Comparison of ENCODE assay signal across 8 cellular contexts in the genomic region with DNA sequence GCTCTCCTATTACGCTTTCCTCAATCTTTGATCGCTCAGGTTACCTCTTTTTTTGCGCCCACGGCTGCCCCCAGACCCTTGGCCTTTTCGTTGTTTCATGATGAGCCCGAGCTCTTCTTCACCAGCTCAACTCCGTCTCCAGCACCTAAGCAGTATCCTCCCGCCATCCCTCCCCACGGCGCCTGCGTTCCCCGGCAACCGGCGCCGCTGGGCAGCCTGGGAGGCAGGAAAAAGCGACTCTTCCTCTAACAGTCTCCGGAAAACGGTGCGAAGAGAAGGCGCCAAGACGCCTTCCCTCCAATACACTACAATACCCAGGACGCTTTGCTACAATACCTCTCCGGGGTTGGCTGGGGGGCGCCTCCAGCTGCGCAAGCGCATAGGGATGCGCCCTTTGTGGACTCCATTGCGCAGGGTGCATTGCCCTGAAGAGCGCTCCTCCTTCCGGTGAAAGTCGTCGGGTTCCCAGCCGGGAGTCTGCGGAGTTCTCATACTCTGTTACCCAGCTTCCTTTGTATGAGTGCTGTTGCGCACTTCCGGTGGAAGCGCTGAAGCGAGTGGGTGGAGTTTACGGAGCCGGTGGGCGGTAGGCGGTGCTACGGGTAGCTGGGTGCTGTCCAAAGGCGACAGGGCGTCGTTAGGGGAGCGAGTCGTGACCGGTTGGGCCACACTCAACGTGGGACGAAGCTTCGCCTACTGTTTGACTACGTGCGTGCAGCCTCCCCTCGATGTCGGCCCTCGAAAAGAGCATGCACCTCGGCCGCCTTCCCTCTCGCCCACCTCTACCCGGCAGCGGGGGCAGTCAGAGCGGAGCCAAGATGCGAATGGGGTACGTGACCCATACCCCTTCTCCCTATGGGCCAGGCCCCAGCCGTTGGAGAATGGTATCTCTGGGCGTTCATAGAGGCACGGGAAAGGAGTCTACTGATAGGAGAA. TPM values are rescaled to one million over a fixed set of nuclear protein-coding genes. Genes with fewer than 3 reads are reported as not detected.
A peak's percentile ranks its signal among the peaks of the same experiment; 100 is the strongest.
DNase-seq lines count a peak whose midpoint lies in the region; ATAC-seq and TF ChIP-seq lines count a peak whose summit lies in the region.

A gene with protein sequence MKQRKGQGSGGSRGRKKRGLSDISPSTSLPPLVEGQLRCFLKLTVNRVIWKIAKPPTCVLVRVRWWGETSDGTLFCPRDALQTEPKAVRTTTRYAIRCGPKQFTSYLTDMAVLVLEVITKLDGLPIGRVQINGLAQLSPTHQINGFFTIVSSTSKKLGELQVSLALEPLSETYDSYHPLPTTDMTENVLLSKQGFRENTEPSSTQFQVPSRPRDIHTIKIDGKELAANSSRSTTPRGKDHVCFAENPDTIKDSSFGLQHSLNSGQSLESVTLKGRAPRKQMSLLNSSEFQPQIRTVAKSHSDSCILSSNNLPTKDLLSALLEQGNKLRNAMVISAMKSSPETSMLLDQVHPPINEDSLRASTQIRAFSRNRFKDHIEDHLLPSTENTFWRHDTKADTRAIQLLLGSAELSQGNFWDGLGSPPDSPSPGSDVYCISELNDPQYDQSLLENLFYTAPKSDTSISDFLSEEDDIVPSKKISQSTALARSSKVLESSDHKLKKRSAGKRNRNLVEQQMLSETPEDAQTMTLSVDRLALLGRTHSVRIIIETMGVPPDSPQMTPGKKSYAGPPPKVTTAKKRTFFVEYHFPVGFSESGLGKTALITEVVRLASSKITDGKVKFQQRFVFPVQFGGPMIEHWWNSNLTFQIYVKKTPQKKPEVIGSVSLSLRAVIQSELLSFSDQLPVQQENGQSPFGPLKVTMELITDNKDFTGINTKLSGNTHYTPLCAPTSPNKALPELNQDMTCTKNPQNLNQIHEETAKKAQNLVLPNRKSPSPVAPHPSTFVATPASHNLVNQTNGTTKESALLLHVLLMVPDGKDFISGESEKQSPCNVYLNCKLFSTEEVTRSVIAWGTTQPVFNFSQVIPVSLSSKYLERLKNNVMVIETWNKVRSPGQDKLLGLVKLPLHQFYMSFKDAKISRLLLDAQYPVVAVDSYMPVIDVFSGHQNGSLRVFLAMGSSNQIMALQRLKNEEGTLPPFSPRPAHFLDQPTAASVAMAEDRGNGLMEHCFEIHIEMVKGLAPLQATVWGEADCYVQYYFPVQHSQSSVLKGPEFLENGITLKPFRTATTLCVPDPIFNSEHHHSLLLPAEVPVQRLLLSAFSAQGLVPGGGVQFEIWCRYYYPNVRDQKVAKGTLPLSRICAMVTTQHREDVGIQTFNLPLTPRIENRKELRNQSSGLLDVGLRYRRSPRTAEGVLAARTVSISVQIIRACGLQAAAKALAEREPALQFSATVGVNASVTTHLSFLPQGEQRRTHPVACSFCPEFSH (N-terminal part only) (minus strand): TSS at position 309 of the 936 bp plus-strand sequence. CDS start 210 bp downstream, at position 99.
A gene with protein sequence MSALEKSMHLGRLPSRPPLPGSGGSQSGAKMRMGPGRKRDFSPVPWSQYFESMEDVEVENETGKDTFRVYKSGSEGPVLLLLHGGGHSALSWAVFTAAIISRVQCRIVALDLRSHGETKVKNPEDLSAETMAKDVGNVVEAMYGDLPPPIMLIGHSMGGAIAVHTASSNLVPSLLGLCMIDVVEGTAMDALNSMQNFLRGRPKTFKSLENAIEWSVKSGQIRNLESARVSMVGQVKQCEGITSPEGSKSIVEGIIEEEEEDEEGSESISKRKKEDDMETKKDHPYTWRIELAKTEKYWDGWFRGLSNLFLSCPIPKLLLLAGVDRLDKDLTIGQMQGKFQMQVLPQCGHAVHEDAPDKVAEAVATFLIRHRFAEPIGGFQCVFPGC (plus strand): TSS at position 596 of the 936 bp plus-strand sequence. CDS start 133 bp downstream, at position 729.

- CTCF ChIA-PET in mammary epithelial cell (lab: Charles Lee; ENCODE audit: low non-redundant PET): interaction anchor here (0.6 to 0.7 kb wide), 3 partner anchors 11 to 181 kb away, joined by 3 to 19 read pairs (median 4); no protein-coding TSS in a partner anchor

- H3K27me3 ChIP-seq in mammary epithelial cell (ENCODE audit: insufficient read depth, low read length) (no peaks in the 10 kb centered on the region), iPS-20b (ENCODE audit: insufficient read depth, low read length) (no peaks in the 10 kb centered on the region)

- H3K9ac ChIP-seq in mammary epithelial cell (ENCODE audit: insufficient read depth, low read length) (peak within 1 kb of the TSS; percentile 94), iPS-20b (ENCODE audit: low read depth, low read length) (peak within 1 kb of the TSS; percentile 89)

- H3K27ac ChIP-seq in VCaP (peak within 1 kb of the TSS; percentile 92), mammary epithelial cell (ENCODE audit: insufficient read depth, low read depth, low read length) (peak within 1 kb of the TSS; percentile 88), iPS-20b (ENCODE audit: low read length) (peak within 1 kb of the TSS; percentile 58), skin epidermis (peak within 1 kb of the TSS; percentile 64 to 95 (median 89))

- H2AFZ ChIP-seq in mammary epithelial cell (ENCODE audit: low read depth, low read length): peak within 1 kb of the TSS; percentile 96

- H3K9me3 ChIP-seq in mammary epithelial cell (replicated peaks; ENCODE audit: insufficient read depth, low read length) (no peaks in the 10 kb centered on the region), iPS-20b (ENCODE audit: insufficient read depth, low read depth, low read length) (no peaks in the 10 kb centered on the region)

- 3% methylated on average over 45 of the region's 68 CpGs for WGBS in mammary epithelial cell (ENCODE audit: low coverage, missing lambda C conversion rate)

- intact Hi-C loops in mammary epithelial cell (cut with micrococcal nuclease): loop anchor here (1.0 to 2.0 kb wide), 3 partner anchors 32 to 207 kb away; no protein-coding TSS in a partner anchor

- BruUV-seq in mammary epithelial cell (replicated peaks; lab: Mats Ljungman, UMichigan): TSS peak; percentile 74

- ATAC-seq in GM18907 (IDR thresholded peaks at IDR 0.05; ENCODE audit: unreplicated experiment): peak; percentile 94
- ATAC-seq in HG03139 (IDR thresholded peaks at IDR 0.05; ENCODE audit: unreplicated experiment): peak; percentile 96

- TF ChIP-seq CTCF in VCaP (conservative IDR thresholded peaks at IDR 0.05) (peak; percentile 36; the same call in 1 of the 2 replicates), mammary epithelial cell (conservative IDR thresholded peaks at IDR 0.05 in 1 of 2, IDR thresholded peaks at IDR 0.05 in 1 of 2; ENCODE audit: extremely low read depth in 1 of 2, insufficient read depth in 1 of 2, low read depth in 1 of 2, low read length in 2 of 2) (peak in 1 of 2 donors; percentile 42)

- H3K36me3 ChIP-seq in mammary epithelial cell (ENCODE audit: insufficient read depth, low read length): peaks cover 7% of the 10 kb centered on the region
- H3K36me3 ChIP-seq in iPS-20b (ENCODE audit: insufficient read depth, low read depth, low read length): peaks cover 24% of the 10 kb centered on the region; the same call in 1 of the 2 replicates

- in situ Hi-C loops in mammary epithelial cell (cut with MboI; ENCODE audit: low sequenced_read_pairs in 2 of 2): no loop called here

- peaks cover 76% of the 10 kb centered on the region for H3K79me2 ChIP-seq in mammary epithelial cell (ENCODE audit: insufficient read depth, low read length)

- DNase-seq in AG08395 (ENCODE audit: low spot score): peak; percentile 99
- peak; percentile 99 for DNase-seq in NCI-H2196 treated with DMSO at 0.1 percent for 48 hours (lab: John Stamatoyannopoulos, UW; ENCODE audit: unreplicated experiment)
- DNase-seq in mammary epithelial cell: peak; percentile 100

- H3K4me1 ChIP-seq in mammary epithelial cell (ENCODE audit: insufficient read depth, low read length): peaks cover 9% of the 10 kb centered on the region
- peaks cover 11% of the 10 kb centered on the region; the same call in 1 of the 2 replicates for H3K4me1 ChIP-seq in iPS-20b (ENCODE audit: insufficient read depth, low read length)

- H3K4me2 ChIP-seq in mammary epithelial cell (ENCODE audit: insufficient read depth, low read depth, low read length): peak within 1 kb of the TSS; percentile 95

- dilution Hi-C loops in mammary epithelial cell (cut with HindIII; ENCODE audit: low sequenced_read_pairs): no loop called here

- H3K4me3 ChIP-seq in mammary epithelial cell (replicated peaks in 1 of 3; ENCODE audit: insufficient read depth in 1 of 3, low read depth in 2 of 3, low read length in 3 of 3): peak within 1 kb of the TSS; percentile 91 to 95 (median 94)
- H3K4me3 ChIP-seq in iPS-20b (ENCODE audit: low read length): peak within 1 kb of the TSS; percentile 90
- H3K4me3 ChIP-seq in skin epidermis: peak within 1 kb of the TSS; percentile 60 to 76 (median 70)

- H4K20me1 ChIP-seq in mammary epithelial cell (ENCODE audit: insufficient read depth, low read length): no peaks in the 10 kb centered on the region

RNA-seq across cellular contexts. Expression of the first gene that starts in this region (rescaled TPM):
- total RNA-seq in mammary epithelial cell: 10 to 100 TPM; 17.8 to 19.6 TPM
- polyA plus RNA-seq in mammary epithelial cell: 10.1 TPM
- 73.0 TPM for polyA minus RNA-seq in mammary epithelial cell

RNA-seq across cellular contexts. Expression of the second gene that starts in this region (rescaled TPM):
- 10 to 100 TPM; 32.8 to 58.5 TPM for total RNA-seq in mammary epithelial cell
- polyA plus RNA-seq in mammary epithelial cell: 81.1 TPM
- 68.0 TPM for polyA minus RNA-seq in mammary epithelial cell

Comparison
In these comparisons a context has a peak if more than half of its experiments do, and no peak if none do; other contexts are left out.
1. Peak in every context shown above with its lines: DNase-seq, ATAC-seq, H3K4me3 ChIP-seq and H3K27ac ChIP-seq.